ENCODE assay signal across 19 cellular contexts in the genomic region with DNA sequence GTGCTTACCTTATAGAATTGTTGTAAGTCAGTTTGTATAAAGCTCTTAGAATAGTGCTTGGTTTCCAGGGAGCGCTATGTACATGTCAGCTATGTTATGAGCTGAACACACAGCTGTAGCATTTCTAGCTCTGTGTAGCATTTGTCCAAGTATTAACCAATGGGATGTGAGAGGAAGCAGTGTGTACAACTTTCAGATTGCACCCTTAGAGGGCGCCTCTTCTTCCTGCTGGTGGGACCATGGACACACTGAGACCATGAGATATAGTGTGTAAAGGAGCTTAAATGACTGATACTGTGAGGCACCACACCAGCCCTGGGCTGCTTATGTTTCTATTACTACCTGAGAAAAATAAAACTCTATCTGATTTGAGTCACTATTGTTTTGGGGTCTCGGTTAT.
DNase-seq lines count a peak whose midpoint lies in the region; ATAC-seq, FAIRE-seq and TF ChIP-seq lines count a peak whose summit lies in the region.
"Had no signal": no experiment of that assay in that cellular context is flagged by ENCODE, and none has a peak within 500 bp of the region (broad histone marks: within the 10 kb centered on the region; RNA-seq: fewer than 3 reads in every experiment).

No MANE protein-coding gene starts in this region.

- H3K27me3 ChIP-seq in HepG2 (ENCODE audit: control insufficient read depth in 1 of 2, insufficient read depth in 2 of 2, low read length in 2 of 2) (no peaks in the 10 kb centered on the region), right lobe of liver (no peaks in the 10 kb centered on the region)
- H3K27me3 ChIP-seq: gastrocnemius medialis, right atrium auricular region, uterus had no signal

- POLR2A ChIA-PET in HepG2 (lab: Yijun Ruan, JAX) (interaction anchor here (0.6 to 1.4 kb wide), 2 partner anchors 16 to 27 kb away, joined by 3 to 4 read pairs; no protein-coding TSS in a partner anchor), WTC11 (lab: Charles Lee) (no interaction called here)

- DNase-seq in HepG2 (ENCODE audit: low spot score): no peak
- no peak for DNase-seq in right lobe of liver
- peak; percentile 9 for DNase-seq in KBM-7
- no peak for DNase-seq in WTC11 (ENCODE audit: low spot score)
- DNase-seq in HCEC 1CT: no peak
- no peak for DNase-seq in germinal center (ENCODE audit: low spot score)
- DNase-seq in RKO (ENCODE audit: low spot score): no peak
- DNase-seq in SHP77 treated with DMSO at 0.1 percent for 48 hours (lab: John Stamatoyannopoulos, UW): no peak
- DNase-seq: ACHN; activated CD4-positive, CD25-positive, alpha-beta regulatory T cell treated with anti-CD3 and anti-CD28 coated beads, Interleukin-2, amount 50 U/mL, for 72 hours; activated naive CD4-positive, alpha-beta T cell treated with anti-CD3 and anti-CD28 coated beads, Interleukin-2, amount 50 U/mL, for 16 hours; activated T-cell treated with anti-CD3 and anti-CD28 coated beads, Interleukin-2, amount 50 U/mL, for 72 hours; anterior cingulate cortex; gastrocnemius medialis; MV-4-11; NCI-H187; T-helper 9 cell; uterus had no signal

- 0 out of 2 replicates have a peak, but pooled peaks cover 3% of the 10 kb centered on the region for H3K9me3 Mint-ChIP-seq in WTC11

- no peaks in the 10 kb centered on the region for H3K36me3 Mint-ChIP-seq in WTC11

- H3K27ac ChIP-seq in HepG2 (ENCODE audit: extremely low read length, insufficient read depth, low read length): no peak overlapping the region
- H3K27ac ChIP-seq in right lobe of liver: no peak overlapping the region
- H3K27ac ChIP-seq: gastrocnemius medialis, right atrium auricular region, uterus had no signal

- no peaks in the 10 kb centered on the region; a peak in 1 of 5 replicates for H3K36me3 ChIP-seq in HepG2 (replicated peaks in 1 of 2; ENCODE audit: control insufficient read depth in 1 of 2, insufficient read depth in 2 of 2, low read length in 2 of 2)
- no peaks in the 10 kb centered on the region for H3K36me3 ChIP-seq in right lobe of liver
- H3K36me3 ChIP-seq: gastrocnemius medialis, right atrium auricular region, uterus had no signal

- no peak overlapping the region for H3K4me3 ChIP-seq in HepG2 (replicated peaks in 1 of 3; ENCODE audit: insufficient read depth in 1 of 3, low read depth in 2 of 3, low read length in 3 of 3)
- H3K4me3 ChIP-seq in right lobe of liver: no peak overlapping the region
- H3K4me3 ChIP-seq: gastrocnemius medialis, right atrium auricular region, uterus had no signal

- H4K20me1 ChIP-seq in HepG2 (ENCODE audit: insufficient read depth, low read length): no peaks in the 10 kb centered on the region

- no peaks in the 10 kb centered on the region for H3K79me2 ChIP-seq in HepG2 (ENCODE audit: insufficient read depth, low read length)

- peaks cover 12% of the 10 kb centered on the region for H3K4me1 Mint-ChIP-seq in WTC11

- no peak for TF ChIP-seq RAD21 in HepG2 (CRISPR knock-in tag; IDR thresholded peaks at IDR 0.05)

- TF ChIP-seq CTCF in HepG2 (CRISPR knock-in tag; IDR thresholded peaks at IDR 0.05): peak; percentile 33; the same call in 1 of the 2 replicates
- TF ChIP-seq CTCF in right lobe of liver (IDR thresholded peaks at IDR 0.05): no peak
- TF ChIP-seq CTCF in WTC11 (IDR thresholded peaks at IDR 0.05): no peak

- no peaks in the 10 kb centered on the region for H3K9me3 ChIP-seq in HepG2 (ENCODE audit: low read length)
- H3K9me3 ChIP-seq in right lobe of liver: no peaks in the 10 kb centered on the region
- H3K9me3 ChIP-seq: gastrocnemius medialis, right atrium auricular region, uterus had no signal

- TF ChIP-seq EP300 in HepG2 (IDR thresholded peaks at IDR 0.05; ENCODE audit: low read depth in 2 of 2, low read length in 2 of 2): no peak
- no peak for TF ChIP-seq EP300 in HepG2 (CRISPR knock-in tag; IDR thresholded peaks at IDR 0.05; ENCODE audit: borderline replicate concordance)

- peak; percentile 68 for ATAC-seq in HepG2
- ATAC-seq in right lobe of liver: no peak
- peak; percentile 67 for ATAC-seq in WTC11
- ATAC-seq: activated T-cell treated with anti-CD3 and anti-CD28 coated beads, Interleukin-2, amount 50 U/mL, for 72 hours; gastrocnemius medialis had no signal

- no peak overlapping the region for H3K4me3 Mint-ChIP-seq in WTC11
- H3K4me3 Mint-ChIP-seq: activated T-cell treated with anti-CD3 and anti-CD28 coated beads, Interleukin-2, amount 50 U/mL, for 72 hours had no signal

- CTCF ChIA-PET in HepG2 (lab: Yijun Ruan, JAX; ENCODE audit: low intra/inter-chr PET ratio, low total read pairs) (no interaction called here), WTC11 (lab: Charles Lee) (interaction anchor here (1.0 to 1.5 kb wide), 2 partner anchors 13 to 63 kb away, joined by 3 to 6 read pairs; no protein-coding TSS in a partner anchor)

- H3K4me1 ChIP-seq in HepG2 (ENCODE audit: insufficient read depth, low read length) (peaks cover 26% of the 10 kb centered on the region), right lobe of liver (no peaks in the 10 kb centered on the region)
- H3K4me1 ChIP-seq: gastrocnemius medialis, right atrium auricular region, uterus had no signal

- H3K4me2 ChIP-seq in HepG2 (ENCODE audit: low read depth, low read length): no peak overlapping the region

- TF ChIP-seq POLR2A in HepG2 (IDR thresholded peaks at IDR 0.05; ENCODE audit: insufficient read depth in 1 of 2, low read depth in 2 of 2, low read length in 2 of 2): no peak
- no peak for TF ChIP-seq POLR2A in right lobe of liver (IDR thresholded peaks at IDR 0.05)

- in situ Hi-C loops in HepG2 (cut with HindIII; ENCODE audit: extremely low pct_ligation_motif_present, low pct_unique_long_range_greater_than_20kb) (no loop called here), KBM-7 (cut with MboI; ENCODE audit: low pct_unique_long_range_greater_than_20kb, low sequenced_read_pairs) (no loop called here)

- intact Hi-C loops in HepG2 (cut with micrococcal nuclease; ENCODE audit: unreplicated experiment) (no loop called here), right lobe of liver (cut with DNase I) (no loop called here)

- BruUV-seq in HepG2 (replicated peaks; lab: Mats Ljungman, UMichigan): no TSS peak

- no peak overlapping the region for H3K27ac Mint-ChIP-seq in WTC11
- H3K27ac Mint-ChIP-seq: activated T-cell treated with anti-CD3 and anti-CD28 coated beads, Interleukin-2, amount 50 U/mL, for 72 hours had no signal

- no peak overlapping the region for H3K9ac ChIP-seq in HepG2 (ENCODE audit: insufficient read depth, low read depth, low read length)

- 39% methylated on average over 3 of the region's 3 CpGs for WGBS in HepG2 (ENCODE audit: low lambda C conversion rate)
- WGBS in right lobe of liver (ENCODE audit: insufficient coverage, low coverage, low lambda C conversion rate, missing lambda C conversion rate): 47% methylated on average over 3 of the region's 3 CpGs

- no peak for FAIRE-seq in HepG2 (lab: Jason Lieb, UNC)

- H2AFZ ChIP-seq in HepG2 (ENCODE audit: low read length): no peak overlapping the region

- H3K27me3 Mint-ChIP-seq in WTC11 (ENCODE audit: low read depth): no peaks in the 10 kb centered on the region

TF ChIP-seq in HepG2, 621 proteins besides CTCF, POLR2A, EP300 and RAD21:
- TF ChIP-seq TCF7L2 (IDR thresholded peaks at IDR 0.05; ENCODE audit: low read depth, low read length): no peak
- no peak for TF ChIP-seq GABPA (IDR thresholded peaks at IDR 0.05; ENCODE audit: low read depth, low read length)
- peak; percentile 17; the same call in 1 of the 2 replicates for TF ChIP-seq GABPA (CRISPR knock-in tag; IDR thresholded peaks at IDR 0.05; ENCODE audit: low read depth)
- TF ChIP-seq KAT7 (CRISPR knock-in tag; IDR thresholded peaks at IDR 0.05; ENCODE audit: borderline replicate concordance): no peak
- no peak for TF ChIP-seq ZNF678 (CRISPR knock-in tag; IDR thresholded peaks at IDR 0.05)
- no peak for TF ChIP-seq NR1H2 (CRISPR knock-in tag; IDR thresholded peaks at IDR 0.05; ENCODE audit: borderline replicate concordance, low read depth)
TF ChIP-seq in HepG2: peak in this region for 1.

TF ChIP-seq in WTC11, 78 proteins besides CTCF, POLR2A, EP300 and RAD21 (continues in another document):
- TF ChIP-seq TEAD1 (CRISPR knock-in tag; IDR thresholded peaks at IDR 0.05): no peak
- TF ChIP-seq, protein P1, sequence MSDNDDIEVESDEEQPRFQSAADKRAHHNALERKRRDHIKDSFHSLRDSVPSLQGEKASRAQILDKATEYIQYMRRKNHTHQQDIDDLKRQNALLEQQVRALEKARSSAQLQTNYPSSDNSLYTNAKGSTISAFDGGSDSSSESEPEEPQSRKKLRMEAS (CRISPR knock-in tag; IDR thresholded peaks at IDR 0.05): no peak
- TF ChIP-seq ZBTB21 (CRISPR knock-in tag; IDR thresholded peaks at IDR 0.05; ENCODE audit: borderline replicate concordance): no peak
- TF ChIP-seq SP1 (CRISPR knock-in tag; conservative IDR thresholded peaks at IDR 0.05): no peak
- TF ChIP-seq USF1 (CRISPR knock-in tag; IDR thresholded peaks at IDR 0.05): no peak
- no peak for TF ChIP-seq CREB1 (CRISPR knock-in tag; IDR thresholded peaks at IDR 0.05)
- TF ChIP-seq ZSCAN18 (CRISPR knock-in tag; IDR thresholded peaks at IDR 0.05): no peak

Comparison
In these comparisons a context has a peak if more than half of its experiments do, and no peak if none do; other contexts are left out.
1. ATAC-seq: peak in HepG2 (single experiment) and WTC11 (single experiment); none in right lobe of liver (0 of 4).
2. Of the 50 proteins assayed by ChIP-seq in both HepG2 and WTC11: peak only in HepG2: CTCF; only in WTC11: none; in both: none; in neither: 49.